9 cellular contexts compared by ENCODE assay signal in genomic region chr21:28992526-28993292, GRCh38. TPM values are rescaled to one million over a fixed set of nuclear protein-coding genes. Genes with fewer than 3 reads are reported as not detected.
A peak's percentile ranks its signal among the peaks of the same experiment; 100 is the strongest.
DNase-seq lines count a peak whose midpoint lies in the region; ATAC-seq, FAIRE-seq and TF ChIP-seq lines count a peak whose summit lies in the region.
"Had no signal": no experiment of that assay in that cellular context is flagged by ENCODE, and none has a peak within 500 bp of the region (broad histone marks: within the 10 kb centered on the region; RNA-seq: fewer than 3 reads in every experiment).

Gene LTN1 (minus strand): TSS chr21:28992877. CDS start chr21:28992805, 72 bp downstream.

- TF ChIP-seq CTCF in AG09319 (IDR thresholded peaks at IDR 0.05; ENCODE audit: low read depth, low read length) (no peak), keratinocyte (optimal IDR thresholded peaks at IDR 0.05 in 1 of 3, IDR thresholded peaks at IDR 0.05 in 1 of 3, conservative IDR thresholded peaks at IDR 0.05 in 1 of 3; ENCODE audit: extremely low read depth in 1 of 3, insufficient read depth in 2 of 3, low read length in 3 of 3) (no peak)

- peaks cover 42% of the 10 kb centered on the region for H3K79me2 ChIP-seq in keratinocyte (ENCODE audit: control insufficient read depth, insufficient read depth, low read length)

- H3K4me2 ChIP-seq in keratinocyte (ENCODE audit: control insufficient read depth, extremely low read depth, insufficient read depth, low read depth, low read length): peak within 1 kb of the TSS; percentile 99

- peaks cover 0 to 6% of the 10 kb centered on the region in 2 experiments for H3K36me3 ChIP-seq in keratinocyte (ENCODE audit: control insufficient read depth in 2 of 2, extremely low read depth in 1 of 2, insufficient read depth in 2 of 2, low read length in 2 of 2)

- peaks cover 19% of the 10 kb centered on the region for H3K4me1 ChIP-seq in keratinocyte (ENCODE audit: control insufficient read depth, extremely low read depth, insufficient read depth, low read length)

- peak within 1 kb of the TSS; percentile 91 for H3K9ac ChIP-seq in keratinocyte (ENCODE audit: control insufficient read depth, extremely low read depth, insufficient read depth, low read length)

- H3K27me3 ChIP-seq in keratinocyte (ENCODE audit: control insufficient read depth, extremely low read depth, insufficient read depth, low read length): no peaks in the 10 kb centered on the region

- DNase-seq in AG09319 (ENCODE audit: extremely low read depth, low read depth): peak; percentile 98
- peak; percentile 98 for DNase-seq in NCI-H446 treated with DMSO at 0.1 percent for 48 hours (lab: John Stamatoyannopoulos, UW)
- DNase-seq in cerebellar nuclear complex (lab: John Stamatoyannopoulos, UW): peak; percentile 96 to 98
- DNase-seq in keratinocyte (ENCODE audit: low read depth, low spot score): peak; percentile 92
- peak; percentile 95 to 97 for DNase-seq in stimulated activated CD4-positive, alpha-beta T cell treated with anti-CD3 and anti-CD28 coated beads, Interleukin-15, amount 100 ng/mL, for 1 hour (ENCODE audit: low read depth in 1 of 2, low spot score in 1 of 2)

- dilution Hi-C loops in keratinocyte (cut with MboI; ENCODE audit: extremely low pct_ligation_motif_present, low sequenced_read_pairs): no loop called here

- H2AFZ ChIP-seq in keratinocyte (ENCODE audit: control insufficient read depth, low read length): peak within 1 kb of the TSS; percentile 93

- H3K9me3 ChIP-seq in keratinocyte (ENCODE audit: control insufficient read depth, low read depth, low read length): no peaks in the 10 kb centered on the region

- no peaks in the 10 kb centered on the region for H4K20me1 ChIP-seq in keratinocyte (ENCODE audit: control insufficient read depth, extremely low read depth, insufficient read depth, low read length)

- FAIRE-seq in keratinocyte (lab: Jason Lieb, UNC): peak; percentile 86
- FAIRE-seq: colon had no signal

- H3K4me3 ChIP-seq in keratinocyte (ENCODE audit: control insufficient read depth in 2 of 3, extremely low read depth in 1 of 3, insufficient read depth in 2 of 3, low read depth in 1 of 3, low read length in 3 of 3): peak within 1 kb of the TSS; percentile 87 to 95 (median 94)

- H3K27ac ChIP-seq in keratinocyte (ENCODE audit: control insufficient read depth, insufficient read depth, low read length): peak within 1 kb of the TSS; percentile 81

- ATAC-seq in GM19035 (IDR thresholded peaks at IDR 0.05; ENCODE audit: unreplicated experiment): peak; percentile 99
- ATAC-seq in HG03354 (IDR thresholded peaks at IDR 0.05; ENCODE audit: poor library complexity, severe bottlenecking, unreplicated experiment): peak; percentile 97
- ATAC-seq in activated CD4-positive, CD25-positive, alpha-beta regulatory T cell treated with anti-CD3 and anti-CD28 coated beads, Interleukin-2, amount 50 U/mL, for 24 hours: peak; percentile 94 to 98

- no peaks in the 10 kb centered on the region for H3K9me1 ChIP-seq in keratinocyte (ENCODE audit: control insufficient read depth, extremely low read depth, insufficient read depth, low read length)

RNA-seq across cellular contexts. Expression of gene LTN1, which starts in this region (rescaled TPM):
- 8.6 to 15.8 TPM (median 13.2 TPM) in 3 replicates for polyA plus RNA-seq in keratinocyte
- 8.1 TPM for polyA plus RNA-seq in keratinocyte (2011; ENCODE audit: low read depth)
- 3.9 and 9.2 TPM in 2 replicates for polyA plus RNA-seq in keratinocyte (2011; cell fraction: cytosol; rRNA removed)
- polyA plus RNA-seq in keratinocyte (2011; cell fraction: nucleus; rRNA removed): 15.7 and 19.0 TPM in 2 replicates
- 8.9 and 9.7 TPM in 2 replicates for polyA plus RNA-seq in keratinocyte (2012; ENCODE audit: low replicate concordance)
- polyA minus RNA-seq in keratinocyte: 4.8 to 47.0 TPM (median 34.0 TPM) in 3 replicates
- 13.2 TPM for polyA minus RNA-seq in keratinocyte (2011; cell fraction: cytosol; rRNA and poly(A)+ RNA removed)
- polyA minus RNA-seq in keratinocyte (2011; cell fraction: nucleus; rRNA and poly(A)+ RNA removed): 28.3 and 56.9 TPM in 2 replicates

Comparison
In these comparisons a context has a peak if more than half of its experiments do, and no peak if none do; other contexts are left out.
1. Peak in every context shown above with its lines: DNase-seq, ATAC-seq, H3K4me3 ChIP-seq and H3K27ac ChIP-seq.